8 cellular contexts compared by ENCODE assay signal in the genomic region with DNA sequence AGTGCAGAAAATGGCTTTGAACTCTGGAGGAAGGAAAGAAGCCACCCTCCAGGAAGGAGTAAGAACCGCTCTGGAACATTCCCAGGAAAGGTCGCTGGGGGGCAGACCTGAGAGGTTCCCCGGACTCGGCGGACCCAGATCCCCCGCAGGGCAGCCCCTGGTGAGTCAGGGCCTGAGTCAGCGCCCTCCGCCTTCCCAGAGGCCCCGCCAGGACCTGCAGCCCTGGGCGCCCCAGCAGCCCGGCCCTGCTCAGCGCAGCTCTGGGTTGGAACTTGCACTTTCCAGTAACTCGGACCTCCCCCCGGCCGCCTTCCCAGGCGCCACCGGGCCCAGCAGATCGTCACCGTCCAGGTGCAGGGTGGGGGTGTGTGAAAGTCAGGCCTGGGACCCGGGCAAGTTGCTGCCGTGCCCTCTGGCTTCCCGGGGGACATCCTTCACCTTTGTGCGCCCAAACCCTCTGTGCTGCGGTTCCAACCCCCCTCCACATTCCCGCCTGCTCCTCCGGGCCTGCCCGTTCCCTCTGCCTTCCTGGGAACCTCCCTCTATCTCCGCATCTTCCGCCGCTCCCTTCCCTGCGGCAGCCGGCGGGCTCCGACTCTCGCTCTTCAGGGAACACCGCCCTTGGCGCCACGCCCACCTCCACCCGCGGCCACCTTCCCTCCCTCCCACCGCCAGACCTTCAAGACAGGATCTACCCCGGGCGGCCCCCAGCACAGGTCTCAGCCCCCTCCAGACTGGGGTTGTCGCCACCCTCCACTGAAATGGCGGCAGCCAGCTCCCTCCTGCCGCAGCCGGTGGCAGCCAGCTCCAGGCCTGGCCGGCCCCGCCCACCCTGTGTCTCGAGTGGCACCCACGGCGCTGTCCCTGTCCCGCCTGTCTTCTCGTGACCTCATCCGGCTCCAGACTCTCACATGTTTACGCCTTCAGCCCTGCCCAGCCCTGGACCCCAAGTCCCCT. TPM values are rescaled to one million over a fixed set of nuclear protein-coding genes. Genes with fewer than 3 reads are reported as not detected.
A peak's percentile ranks its signal among the peaks of the same experiment; 100 is the strongest.
DNase-seq lines count a peak whose midpoint lies in the region; ATAC-seq and TF ChIP-seq lines count a peak whose summit lies in the region.

No MANE protein-coding gene starts in this region.

- peak overlapping the region; percentile 82 for H3K4me3 Mint-ChIP-seq in activated naive CD4-positive, alpha-beta T cell treated with anti-CD3 and anti-CD28 coated beads, Interleukin-2, amount 10 ng/mL, durations not matched to agents 7 days and 5 days

- ATAC-seq in GM21825 (IDR thresholded peaks at IDR 0.05; ENCODE audit: unreplicated experiment) (peak; percentile 69), gastroesophageal sphincter (peak; percentile 96)

- H3K4me1 Mint-ChIP-seq in activated naive CD4-positive, alpha-beta T cell treated with anti-CD3 and anti-CD28 coated beads, Interleukin-2, amount 10 ng/mL, durations not matched to agents 7 days and 5 days, result peaks cover 17% of the 10 kb centered on the region

- peak overlapping the region; percentile 56 to 70 for H3K4me3 ChIP-seq in gastroesophageal sphincter

- peak overlapping the region; percentile 62 for H3K27ac Mint-ChIP-seq in activated naive CD4-positive, alpha-beta T cell treated with anti-CD3 and anti-CD28 coated beads, Interleukin-2, amount 10 ng/mL, durations not matched to agents 7 days and 5 days

- peak; percentile 98 for DNase-seq in EL
- peak; percentile 93 for DNase-seq in SK-MEL-5 (ENCODE audit: low read depth, low spot score)
- peak; percentile 83 for DNase-seq in activated naive CD4-positive, alpha-beta T cell treated with anti-CD3 and anti-CD28 coated beads, Interleukin-2, amount 10 ng/mL, durations not matched to agents 7 days and 5 days
- peak in 52 of 56 donors; percentile 38 to 92 (median 76) for DNase-seq in nucleus accumbens (lab: John Stamatoyannopoulos, UW)
- DNase-seq in superior temporal gyrus (ENCODE audit: extremely low spot score), result peak; percentile 85

- TF ChIP-seq CTCF in LNCAP (IDR thresholded peaks at IDR 0.05) (peak; percentile 53; the same call in 1 of the 2 replicates), gastroesophageal sphincter (IDR thresholded peaks at IDR 0.05) (peak in 3 of 4 experiments; percentile 73 to 82 (median 81))

- CTCF ChIA-PET in activated naive CD4-positive, alpha-beta T cell treated with anti-CD3 and anti-CD28 coated beads, Interleukin-2, amount 10 ng/mL, durations not matched to agents 7 days and 5 days (lab: Charles Lee), result interaction anchor here (0.7 to 11.3 kb wide), 8 partner anchors 12 to 315 kb away, joined by 3 to 257 read pairs (median 3); no protein-coding TSS in a partner anchor

- H3K36me3 Mint-ChIP-seq in activated naive CD4-positive, alpha-beta T cell treated with anti-CD3 and anti-CD28 coated beads, Interleukin-2, amount 10 ng/mL, durations not matched to agents 7 days and 5 days, result no peaks in the 10 kb centered on the region

- H3K9me3 ChIP-seq in gastroesophageal sphincter, result peaks cover 0 to 12% (median 0%) of the 10 kb centered on the region in 3 donors

- H3K4me1 ChIP-seq in gastroesophageal sphincter, result peaks cover 0 to 50% (median 16%) of the 10 kb centered on the region in 3 donors

- H3K9me3 Mint-ChIP-seq in activated naive CD4-positive, alpha-beta T cell treated with anti-CD3 and anti-CD28 coated beads, Interleukin-2, amount 10 ng/mL, durations not matched to agents 7 days and 5 days, result peaks cover 8% of the 10 kb centered on the region

- peaks cover 28% of the 10 kb centered on the region for H3K27me3 Mint-ChIP-seq in activated naive CD4-positive, alpha-beta T cell treated with anti-CD3 and anti-CD28 coated beads, Interleukin-2, amount 10 ng/mL, durations not matched to agents 7 days and 5 days

- H3K27ac ChIP-seq in gastroesophageal sphincter, result peak overlapping the region; percentile 80 to 95 (median 92)

- H3K36me3 ChIP-seq in gastroesophageal sphincter, result no peaks in the 10 kb centered on the region

- no peak for TF ChIP-seq EP300 in gastroesophageal sphincter (IDR thresholded peaks at IDR 0.05)

- TF ChIP-seq POLR2A in gastroesophageal sphincter (IDR thresholded peaks at IDR 0.05), result peak; percentile 40 to 44

- H3K27me3 ChIP-seq in gastroesophageal sphincter, result no peaks in the 10 kb centered on the region

- in situ Hi-C loops in SK-MEL-5 (cut with HindIII; ENCODE audit: low pct_unique_long_range_greater_than_20kb, low sequenced_read_pairs), result loop anchor here (25.0 kb wide), 2 partner anchors 124 to 299 kb away; no protein-coding TSS in a partner anchor

- WGBS in gastroesophageal sphincter (ENCODE audit: low coverage in 1 of 2), 2 donors, result 2 to 3% methylated on average over 19 to 42 of the region's 56 CpGs

RNA-seq across cellular contexts. Expression of a gene that starts 36.8 kb away (rescaled TPM):
- not detected in 2 replicates for total RNA-seq in SK-MEL-5 (2014; rRNA removed; shearing (Covaris generic))
- polyA plus RNA-seq in SK-MEL-5 (2015; cell fraction: cytosol; rRNA removed), result 0.04 and 0.32 TPM in 2 replicates
- not detected in 2 replicates for polyA plus RNA-seq in SK-MEL-5 (2015; cell fraction: nucleus; rRNA removed)
- 1 to 10 TPM in 1 of 4 donors, not detected in 3; 1.2 TPM for total RNA-seq in gastroesophageal sphincter

Comparison
In these comparisons a context has a peak if more than half of its experiments do, and no peak if none do; other contexts are left out.
1. Peak in every context shown above with its lines: DNase-seq, ATAC-seq, H3K4me3 ChIP-seq and H3K27ac ChIP-seq.